8 cellular contexts compared by ENCODE assay signal in genomic region chr20:36572701-36573102, GRCh38. TPM values are rescaled to one million over a fixed set of nuclear protein-coding genes. Genes with fewer than 3 reads are reported as not detected.
DNase-seq lines count a peak whose midpoint lies in the region; ATAC-seq, FAIRE-seq and TF ChIP-seq lines count a peak whose summit lies in the region.

No MANE protein-coding gene starts in this region.

- H4K20me1 ChIP-seq in BLaER1 = peaks cover 31% of the 10 kb centered on the region
- no peaks in the 10 kb centered on the region for H4K20me1 ChIP-seq in PC-9 (ENCODE audit: insufficient read depth)

- peaks cover 13% of the 10 kb centered on the region for H3K79me2 ChIP-seq in PC-9 (ENCODE audit: low read depth)

- H3K9ac ChIP-seq in BLaER1 = peak overlapping the region; percentile 84

- no peak for TF ChIP-seq CTCF in PC-9 (conservative IDR thresholded peaks at IDR 0.05)

- H3K9me3 ChIP-seq in BLaER1 = no peaks in the 10 kb centered on the region
- no peaks in the 10 kb centered on the region for H3K9me3 ChIP-seq in PC-9 (ENCODE audit: insufficient read depth, low read depth)
- H3K9me3 ChIP-seq in small intestine (ENCODE audit: control insufficient read depth, low read depth) = no peaks in the 10 kb centered on the region

- H3K4me3 ChIP-seq in BLaER1 (peak overlapping the region; percentile 93), PC-9 (peak overlapping the region; percentile 75; the same call in 1 of the 2 replicates), small intestine (ENCODE audit: low read depth in 1 of 2, low read length in 2 of 2) (peak overlapping the region in 1 of 2 donors; percentile 82)

- CTCF ChIA-PET in PC-9 (lab: Charles Lee) = interaction anchor here (0.7 to 1.5 kb wide), 2 partner anchors 12 to 32 kb away, joined by 4 to 5 read pairs; no protein-coding TSS in a partner anchor

- H3K4me2 ChIP-seq in BLaER1 (peak overlapping the region; percentile 98), PC-9 (peak overlapping the region; percentile 95)

- WGBS in small intestine, 3 donors = 12 to 14% (median 13%) methylated on average over 20 of the region's 20 CpGs

- peaks cover 37% of the 10 kb centered on the region for H3K4me1 ChIP-seq in BLaER1
- peaks cover 18% of the 10 kb centered on the region for H3K4me1 ChIP-seq in PC-9 (replicated peaks; ENCODE audit: insufficient read depth)
- peaks cover 0 to 5% of the 10 kb centered on the region in 2 donors for H3K4me1 ChIP-seq in small intestine (ENCODE audit: control insufficient read depth in 2 of 2, insufficient read depth in 1 of 2, low read depth in 1 of 2, low read length in 1 of 2)

- POLR2A ChIA-PET in PC-9 (lab: Charles Lee; ENCODE audit: unreplicated experiment) = interaction anchor here (0.5 to 0.6 kb wide), 3 partner anchors 12 to 1896 kb away, joined by 5 to 18 read pairs (median 6); partner anchors contain the start of gene PIGU

- ATAC-seq in GM21737 (IDR thresholded peaks at IDR 0.05; ENCODE audit: unreplicated experiment) (peak; percentile 14), left ventricle myocardium superior (peak; percentile 2), HG02970 (IDR thresholded peaks at IDR 0.05; ENCODE audit: low FRiP score, unreplicated experiment) (no peak)

- H3K36me3 ChIP-seq in BLaER1 (peaks cover 17% of the 10 kb centered on the region), PC-9 (ENCODE audit: low read depth) (no peaks in the 10 kb centered on the region), small intestine (ENCODE audit: control insufficient read depth in 2 of 2, insufficient read depth in 2 of 2, low read length in 2 of 2) (no peaks in the 10 kb centered on the region)

- intact Hi-C loops in PC-9 (cut with micrococcal nuclease; ENCODE audit: unreplicated experiment) (loop anchor here (10.0 kb wide), 1 partner anchor 1118 kb away; the partner anchor contains the start of gene CEP250), left ventricle myocardium superior (cut with micrococcal nuclease) (no loop called here)

- no peak for FAIRE-seq in small intestine (lab: Jason Lieb, UNC)

- H3K27me3 ChIP-seq in BLaER1 (no peaks in the 10 kb centered on the region), PC-9 (ENCODE audit: insufficient read depth, low read depth) (no peaks in the 10 kb centered on the region), small intestine (ENCODE audit: control insufficient read depth in 2 of 2, insufficient read depth in 2 of 2, low read length in 2 of 2) (no peaks in the 10 kb centered on the region)

- BruUV-seq in PC-9 (replicated peaks; lab: Mats Ljungman, UMichigan) = TSS peak; percentile 77

- H3K9me2 ChIP-seq in PC-9 (ENCODE audit: insufficient read depth) = no peaks in the 10 kb centered on the region

- no peak overlapping the region for H2AFZ ChIP-seq in PC-9

- H3K27ac ChIP-seq in BLaER1 = peak overlapping the region; percentile 91
- H3K27ac ChIP-seq in PC-9 = no peak overlapping the region
- H3K27ac ChIP-seq in small intestine (ENCODE audit: low read depth in 1 of 2, low read length in 1 of 2) = peak overlapping the region; percentile 27 to 91

- H3F3A ChIP-seq in PC-9 (ENCODE audit: insufficient read depth, low read depth) = peaks cover 49% of the 10 kb centered on the region

- no peak for DNase-seq in PC-9
- peak; percentile 78 for DNase-seq in activated naive CD4-positive, alpha-beta T cell treated with Interleukin-2 at 50 U/mL for 16 hours
- DNase-seq in left ventricle myocardium superior = peak; percentile 46
- peak; percentile 57 for DNase-seq in small intestine
- DNase-seq in LoVo (ENCODE audit: low spot score) = no peak

RNA-seq across cellular contexts. Expression of gene TGIF2, which starts 0.7 kb away (rescaled TPM):
- total RNA-seq in PC-9 (2021) (15.7 and 18.3 TPM in 2 replicates), left ventricle myocardium superior (7.6 TPM)
- polyA plus RNA-seq in small intestine = 1 to 10 TPM in 2 of 3 donors, under 1 TPM in 1; 0.45 to 8.1 (median 3.0) TPM

RNA-seq across cellular contexts. Expression of gene MYL9, which starts 31.4 kb away (rescaled TPM):
- total RNA-seq in PC-9 (2021) (13.3 and 25.3 TPM in 2 replicates), left ventricle myocardium superior (1,967 TPM)
- 10 to 100 TPM in 2 of 3 donors, 1 to 10 TPM in 1; 7.4 to 91.2 (median 34.6) TPM for polyA plus RNA-seq in small intestine

RNA-seq across cellular contexts. Expression of gene RAB5IF, which starts 32.9 kb away (rescaled TPM):
- total RNA-seq in PC-9 (2021) (220 and 303 TPM in 2 replicates), left ventricle myocardium superior (53.4 TPM)
- polyA plus RNA-seq in small intestine = 100 to 1,000 TPM; 127 to 173 (median 129) TPM

Comparison
In these comparisons a context has a peak if more than half of its experiments do, and no peak if none do; other contexts are left out.
1. DNase-seq: peak in activated naive CD4-positive, alpha-beta T cell treated with Interleukin-2 at 50 U/mL for 16 hours (single experiment), left ventricle myocardium superior (single experiment) and small intestine (single experiment); none in PC-9 (0 of 2) and LoVo (single experiment).
2. RNA of gene MYL9, which starts 31.4 kb away (total RNA-seq): 1,967 TPM in left ventricle myocardium superior (single experiment); 13.3 to 25.3 TPM in PC-9; every median in the first group is over 10 times any median in the second.